8 cellular contexts compared by ENCODE assay signal in genomic region chr16:56450275-56450889, GRCh38. TPM values are rescaled to one million over a fixed set of nuclear protein-coding genes. Genes with fewer than 3 reads are reported as not detected.
A peak's percentile ranks its signal among the peaks of the same experiment; 100 is the strongest.
DNase-seq lines count a peak whose midpoint lies in the region; ATAC-seq and TF ChIP-seq lines count a peak whose summit lies in the region.

No MANE protein-coding gene starts in this region.

- peak overlapping the region; percentile 90 for H3K4me3 ChIP-seq in thoracic aorta

- H3K9ac ChIP-seq in H9 (ENCODE audit: extremely low read depth, insufficient read length, low read length), result peak overlapping the region; percentile 95

- DNase-seq in AG08396 (ENCODE audit: low spot score) (peak; percentile 29), H9 (no peak), immature natural killer cell (no peak), thoracic aorta (ENCODE audit: low spot score) (no peak), left lobe of liver (ENCODE audit: low spot score) (no peak), cerebellar nuclear complex (lab: John Stamatoyannopoulos, UW) (no peak)
- DNase-seq in activated naive CD8-positive, alpha-beta T cell treated with anti-CD3 and anti-CD28 coated beads for 36 hours, result no peak

- peak overlapping the region; percentile 94 for H3K4me2 ChIP-seq in H9 (ENCODE audit: insufficient read depth, insufficient read length, low read length)

- H3K36me3 Mint-ChIP-seq in H9 (ENCODE audit: insufficient read depth in 1 of 3, low read depth in 3 of 3) (peaks cover 20 to 47% (median 43%) of the 10 kb centered on the region in 3 experiments), immature natural killer cell (peaks cover 9 to 17% (median 14%) of the 10 kb centered on the region in 3 donors)
- peaks cover 42% of the 10 kb centered on the region for H3K36me3 Mint-ChIP-seq in activated naive CD8-positive, alpha-beta T cell treated with anti-CD3 and anti-CD28 coated beads for 36 hours

- H2BK20ac ChIP-seq in H9 (ENCODE audit: low read depth, low read length, poor library complexity, severe bottlenecking), result no peak overlapping the region

- H3K27me3 Mint-ChIP-seq in H9 (ENCODE audit: low read depth), result no peaks in the 10 kb centered on the region
- H3K27me3 Mint-ChIP-seq in activated naive CD8-positive, alpha-beta T cell treated with anti-CD3 and anti-CD28 coated beads for 36 hours, result no peaks in the 10 kb centered on the region
- peaks cover 0 to 2% (median 0%) of the 10 kb centered on the region in 3 donors for H3K27me3 Mint-ChIP-seq in immature natural killer cell (ENCODE audit: low read depth in 3 of 3)

- no peak overlapping the region for H4K8ac ChIP-seq in H9 (replicated peaks; ENCODE audit: insufficient read length, low read depth, low read length)

- no peak overlapping the region for H3K56ac ChIP-seq in H9 (ENCODE audit: insufficient read length, low read depth, low read length)

- TF ChIP-seq CTCF in H9 (conservative IDR thresholded peaks at IDR 0.05) (no peak), thoracic aorta (IDR thresholded peaks at IDR 0.05) (no peak)

- no peak overlapping the region for H2BK5ac ChIP-seq in H9 (ENCODE audit: insufficient read length, low read length)

- H4K5ac ChIP-seq in H9 (ENCODE audit: insufficient read length, low read depth, low read length), result no peak overlapping the region

- H4K91ac ChIP-seq in H9 (ENCODE audit: insufficient read length, low read depth, low read length), result no peak overlapping the region

- H3K4me3 Mint-ChIP-seq in H9 (peak overlapping the region; percentile 96 to 99), immature natural killer cell (peak overlapping the region; percentile 97 to 99 (median 98))
- peak overlapping the region; percentile 94 for H3K4me3 Mint-ChIP-seq in activated naive CD8-positive, alpha-beta T cell treated with anti-CD3 and anti-CD28 coated beads for 36 hours

- H2BK12ac ChIP-seq in H9 (ENCODE audit: insufficient read length, low read depth, low read length), result no peak overlapping the region

- peak overlapping the region; percentile 93; the same call in 1 of the 2 replicates for H3K14ac ChIP-seq in H9 (ENCODE audit: insufficient read depth, low read length)

- WGBS in H9 (ENCODE audit: extremely low coverage, insufficient read length, low lambda C conversion rate), result no CpG with 5 or more reads among the region's 13 CpGs

- peak overlapping the region; percentile 94 to 99 (median 97); a peak in 6 of 7 replicates for H3K27ac Mint-ChIP-seq in H9
- H3K27ac Mint-ChIP-seq in activated naive CD8-positive, alpha-beta T cell treated with anti-CD3 and anti-CD28 coated beads for 36 hours, result peak overlapping the region; percentile 92
- peak overlapping the region; percentile 86 to 97 (median 95) for H3K27ac Mint-ChIP-seq in immature natural killer cell

- H2AK5ac ChIP-seq in H9 (ENCODE audit: insufficient read length, low read length), result no peak overlapping the region

- H4K20me1 ChIP-seq in H9 (ENCODE audit: control insufficient read depth, insufficient read depth, insufficient read length), result no peaks in the 10 kb centered on the region

- ATAC-seq in thoracic aorta (ENCODE audit: insufficient number of reproducible peaks, low FRiP score, low read depth) (no peak), left lobe of liver (no peak), HG03432 (IDR thresholded peaks at IDR 0.05; ENCODE audit: unreplicated experiment) (no peak)

- peak overlapping the region; percentile 84 for H3K18ac ChIP-seq in H9 (ENCODE audit: insufficient read length, low read depth, low read length)

- H3K9me3 ChIP-seq in H9 (ENCODE audit: control insufficient read depth, low read depth, low read length) (no peaks in the 10 kb centered on the region), thoracic aorta (no peaks in the 10 kb centered on the region)

- H3K23me2 ChIP-seq in H9 (ENCODE audit: insufficient read length, low read depth, low read length, poor library complexity, severe bottlenecking), result peaks cover 14% of the 10 kb centered on the region

- no peak overlapping the region for H3K4ac ChIP-seq in H9 (ENCODE audit: low read depth, low read length)

- H3K4me1 Mint-ChIP-seq in H9, result peaks cover 17 to 23% of the 10 kb centered on the region in 2 experiments
- H3K4me1 Mint-ChIP-seq in activated naive CD8-positive, alpha-beta T cell treated with anti-CD3 and anti-CD28 coated beads for 36 hours, result peaks cover 33% of the 10 kb centered on the region
- peaks cover 38 to 62% of the 10 kb centered on the region in 2 donors for H3K4me1 Mint-ChIP-seq in immature natural killer cell

- H3K4me1 ChIP-seq in H9 (ENCODE audit: insufficient read depth, low read length) (peaks cover 5% of the 10 kb centered on the region; the same call in 1 of the 2 replicates), thoracic aorta (ENCODE audit: control insufficient read depth in 1 of 2, low read depth in 2 of 2) (peaks cover 18 to 43% of the 10 kb centered on the region in 2 donors)

- H2BK120ac ChIP-seq in H9 (ENCODE audit: low read depth, low read length, poor library complexity, severe bottlenecking), result no peak overlapping the region

- no peak overlapping the region for H3K27ac ChIP-seq in H9 (ENCODE audit: insufficient read length, low read depth, low read length)
- H3K27ac ChIP-seq in thoracic aorta, result peak overlapping the region; percentile 73 to 91

- H3K36me3 ChIP-seq in thoracic aorta, result peaks cover 12% of the 10 kb centered on the region

- peaks cover 9% of the 10 kb centered on the region for H3K79me1 ChIP-seq in H9 (ENCODE audit: insufficient read depth, low read depth, low read length, poor library complexity, severe bottlenecking)

- no peak overlapping the region for H2AFZ ChIP-seq in H9 (ENCODE audit: low read length)

- peaks cover 34% of the 10 kb centered on the region for H3K79me2 ChIP-seq in H9 (ENCODE audit: insufficient read depth, low read length)

- no peak overlapping the region for H2BK15ac ChIP-seq in H9 (ENCODE audit: low read depth, low read length)

- no peak overlapping the region for H3T11ph ChIP-seq in H9 (ENCODE audit: low read length)

- H3K23ac ChIP-seq in H9 (ENCODE audit: insufficient read length, low read depth, low read length), result no peak overlapping the region

- H3K9me3 Mint-ChIP-seq in H9 (no peaks in the 10 kb centered on the region; a peak in 1 of 5 replicates), immature natural killer cell (no peaks in the 10 kb centered on the region)
- no peaks in the 10 kb centered on the region for H3K9me3 Mint-ChIP-seq in activated naive CD8-positive, alpha-beta T cell treated with anti-CD3 and anti-CD28 coated beads for 36 hours

- H3K27me3 ChIP-seq in H9 (ENCODE audit: insufficient read depth, low read length), result no peaks in the 10 kb centered on the region
- H3K27me3 ChIP-seq in thoracic aorta (replicated peaks; ENCODE audit: insufficient read depth), result no peaks in the 10 kb centered on the region

RNA-seq across cellular contexts. Expression of gene NUDT21, which starts 0.8 kb away (rescaled TPM):
- total RNA-seq in H9 (2021) (271 and 276 TPM in 2 replicates), thoracic aorta (10 to 100 TPM; 43.5 to 52.3 TPM), left lobe of liver (31.7 TPM)
- 100 to 1,000 TPM; 319 to 323 TPM for total RNA-seq in activated naive CD8-positive, alpha-beta T cell treated with anti-CD3 and anti-CD28 coated beads for 36 hours
- polyA plus RNA-seq in immature natural killer cell, result 10 to 100 TPM; 71.2 to 79.8 (median 76.8) TPM

RNA-seq across cellular contexts. Expression of gene OGFOD1, which starts 1.0 kb away (rescaled TPM):
- total RNA-seq in H9 (2021) (66.5 TPM in 2 replicates), thoracic aorta (10 to 100 TPM; 43.3 to 71.7 TPM), left lobe of liver (12.1 TPM)
- 10 to 100 TPM; 76.6 to 78.5 TPM for total RNA-seq in activated naive CD8-positive, alpha-beta T cell treated with anti-CD3 and anti-CD28 coated beads for 36 hours
- 10 to 100 TPM; 61.1 to 96.7 (median 80.5) TPM for polyA plus RNA-seq in immature natural killer cell

RNA-seq across cellular contexts. Expression of gene AMFR, which starts 25.0 kb away (rescaled TPM):
- 25.6 and 26.3 TPM in 2 replicates for total RNA-seq in H9 (2021)
- total RNA-seq in activated naive CD8-positive, alpha-beta T cell treated with anti-CD3 and anti-CD28 coated beads for 36 hours, result 10 to 100 TPM; 45.0 to 45.1 TPM
- 10 to 100 TPM; 17.8 to 63.3 (median 40.3) TPM for polyA plus RNA-seq in immature natural killer cell
- total RNA-seq in thoracic aorta, result 100 to 1,000 TPM; 153 to 209 TPM
- 159 TPM for total RNA-seq in left lobe of liver
